In genomic region chr11:69541001-69541285, GRCh38 we compare ENCODE assay signal across 15 cellular contexts. TPM values are rescaled to one million over a fixed set of nuclear protein-coding genes. Genes with fewer than 3 reads are reported as not detected.
"Had no signal": no experiment of that assay in that cellular context is flagged by ENCODE, and none has a peak within 500 bp of the region (broad histone marks: within the 10 kb centered on the region; RNA-seq: fewer than 3 reads in every experiment).

No MANE protein-coding gene starts in this region.

- H3K9me3 ChIP-seq: esophagus squamous epithelium, heart left ventricle, neutrophil, right lobe of liver had no signal

- FAIRE-seq: islet of Langerhans had no signal

- H3K4me3 ChIP-seq: esophagus squamous epithelium, right lobe of liver had no signal

- H3K27ac ChIP-seq: foreskin keratinocyte, neutrophil, right lobe of liver had no signal

- H3K4me1 ChIP-seq: foreskin keratinocyte had no signal

- H3K27me3 ChIP-seq: foreskin keratinocyte, heart left ventricle, neutrophil, right lobe of liver had no signal

- ATAC-seq: foreskin keratinocyte; stimulated activated naive B cell treated with anti-CD40 and anti-IgM and Interleukin-4, amounts not matched to agents 10 μg/mL and 1 μg/mL and 100 μg/mL, for 72 hours had no signal

- DNase-seq: activated CD4-positive, alpha-beta T cell treated with anti-CD3 and anti-CD28 coated beads for 48 hours; activated T-cell treated with anti-CD3 and anti-CD28 coated beads for 4 hours; anterior cingulate cortex; esophagus squamous epithelium; foreskin keratinocyte; heart left ventricle; naive B cell; right lobe of liver; stimulated activated CD4-positive, alpha-beta T cell treated with anti-CD3 and anti-CD28 coated beads, Interleukin-2, amount 100 ng/mL, for 24 hours; stimulated activated naive B cell treated with anti-CD40 and anti-IgM and Interleukin-4, amounts not matched to agents 10 μg/mL and 1 μg/mL and 100 μg/mL, for 72 hours had no signal

- H3K36me3 ChIP-seq: esophagus squamous epithelium, heart left ventricle, neutrophil, right lobe of liver had no signal

RNA-seq across cellular contexts. Expression of gene LINC01488, which starts 59.5 kb away (rescaled TPM):
- total RNA-seq: esophagus squamous epithelium, foreskin keratinocyte, subcutaneous adipose tissue, ureter, WTC11 had no signal
- polyA plus RNA-seq: foreskin keratinocyte had no signal
